Comparison of ENCODE assay signal across 9 cellular contexts in genomic region chr7:131219277-131220041, GRCh38.
DNase-seq lines count a peak whose midpoint lies in the region; TF ChIP-seq lines count a peak whose summit lies in the region.
"Had no signal": no experiment of that assay in that cellular context is flagged by ENCODE, and none has a peak within 500 bp of the region (broad histone marks: within the 10 kb centered on the region; RNA-seq: fewer than 3 reads in every experiment).

No MANE protein-coding gene starts in this region.

- H2BK120ac ChIP-seq in neuronal stem cell (ENCODE audit: low read depth, low read length) = no peak overlapping the region

- no peaks in the 10 kb centered on the region for H3K79me1 ChIP-seq in neuronal stem cell (ENCODE audit: low read depth, low read length)

- CTCF ChIA-PET in CD4-positive, alpha-beta memory T cell (lab: Charles Lee; ENCODE audit: partially characterized antibody) = no interaction called here
- CTCF ChIA-PET in mammary epithelial cell (lab: Charles Lee; ENCODE audit: low non-redundant PET) = no interaction called here

- intact Hi-C loops in esophagus squamous epithelium (cut with DNase I) (no loop called here), mammary epithelial cell (cut with micrococcal nuclease) (no loop called here)
- intact Hi-C loops in CD4-positive, alpha-beta memory T cell (cut with micrococcal nuclease) = no loop called here

- peaks cover 0 to 3% of the 10 kb centered on the region in 2 donors for H3K36me3 Mint-ChIP-seq in CD4-positive, alpha-beta memory T cell
- peaks cover 0 to 5% (median 0%) of the 10 kb centered on the region in 3 donors for H3K36me3 Mint-ChIP-seq in immature natural killer cell

- no peaks in the 10 kb centered on the region for H3K27me3 Mint-ChIP-seq in CD4-positive, alpha-beta memory T cell
- peaks cover 0 to 4% (median 0%) of the 10 kb centered on the region in 3 donors for H3K27me3 Mint-ChIP-seq in immature natural killer cell (ENCODE audit: low read depth in 3 of 3)

- H3K4me3 Mint-ChIP-seq in CD4-positive, alpha-beta memory T cell = no peak overlapping the region
- no peak overlapping the region for H3K4me3 Mint-ChIP-seq in immature natural killer cell
- H3K4me3 Mint-ChIP-seq: T-helper 1 cell treated with Interleukin-12 subunit alpha and Interleukin-12 subunit beta and Interleukin-4 antibody, amounts not matched to agents 30 μg/mL and 1 μg/mL, for 36 hours had no signal

- peak; percentile 52 for DNase-seq in G401 (ENCODE audit: low spot score)
- DNase-seq in KBM-7 = peak; percentile 60
- no peak for DNase-seq in esophagus squamous epithelium (lab: John Stamatoyannopoulos, UW)
- no peak for DNase-seq in neuronal stem cell (ENCODE audit: low spot score)
- DNase-seq in SHP77 treated with DMSO at 0.1 percent for 48 hours (lab: John Stamatoyannopoulos, UW) = no peak
- no peak for DNase-seq in CD4-positive, alpha-beta memory T cell
- no peak for DNase-seq in immature natural killer cell
- no peak for DNase-seq in mammary epithelial cell

- H3K14ac ChIP-seq in neuronal stem cell (ENCODE audit: low read length) = no peak overlapping the region

- no peak overlapping the region for H2BK15ac ChIP-seq in neuronal stem cell (ENCODE audit: low read length)

- dilution Hi-C loops in mammary epithelial cell (cut with HindIII; ENCODE audit: low sequenced_read_pairs) = no loop called here

- no peak overlapping the region for H2BK12ac ChIP-seq in neuronal stem cell (ENCODE audit: low read length)

- peak overlapping the region in 1 of 7 donors; percentile 26 for H3K27ac Mint-ChIP-seq in CD4-positive, alpha-beta memory T cell
- no peak overlapping the region for H3K27ac Mint-ChIP-seq in immature natural killer cell
- H3K27ac Mint-ChIP-seq: T-helper 1 cell treated with Interleukin-12 subunit alpha and Interleukin-12 subunit beta and Interleukin-4 antibody, amounts not matched to agents 30 μg/mL and 1 μg/mL, for 36 hours had no signal

- H3K4me1 Mint-ChIP-seq in CD4-positive, alpha-beta memory T cell = peaks cover 0 to 8% (median 3%) of the 10 kb centered on the region in 4 donors
- no peaks in the 10 kb centered on the region for H3K4me1 Mint-ChIP-seq in immature natural killer cell

- H3K4me3 ChIP-seq in esophagus squamous epithelium (no peak overlapping the region), neuronal stem cell (ENCODE audit: low read length in 2 of 2) (no peak overlapping the region), mammary epithelial cell (replicated peaks in 1 of 3; ENCODE audit: insufficient read depth in 1 of 3, low read depth in 2 of 3, low read length in 3 of 3) (no peak overlapping the region)
- H3K4me3 ChIP-seq in CD4-positive, alpha-beta memory T cell (ENCODE audit: low read length in 2 of 2) = no peak overlapping the region

- H3K27ac ChIP-seq in esophagus squamous epithelium (peak overlapping the region in 3 of 4 donors; percentile 51 to 63 (median 62)), neuronal stem cell (replicated peaks; ENCODE audit: low read length) (no peak overlapping the region), mammary epithelial cell (ENCODE audit: insufficient read depth, low read depth, low read length) (no peak overlapping the region)
- H3K27ac ChIP-seq in CD4-positive, alpha-beta memory T cell (ENCODE audit: low read depth, low read length) = no peak overlapping the region

- H3K4me1 ChIP-seq in esophagus squamous epithelium = peaks cover 0 to 10% (median 3%) of the 10 kb centered on the region in 3 donors
- peaks cover 4 to 13% of the 10 kb centered on the region in 2 donors for H3K4me1 ChIP-seq in neuronal stem cell (ENCODE audit: control insufficient read depth in 2 of 2, insufficient read depth in 1 of 2, low read depth in 1 of 2, low read length in 2 of 2)
- no peaks in the 10 kb centered on the region for H3K4me1 ChIP-seq in CD4-positive, alpha-beta memory T cell (ENCODE audit: insufficient read depth, low read length)
- no peaks in the 10 kb centered on the region for H3K4me1 ChIP-seq in mammary epithelial cell (ENCODE audit: insufficient read depth, low read length)

- POLR2A ChIA-PET in CD4-positive, alpha-beta memory T cell (lab: Charles Lee; ENCODE audit: partially characterized antibody) = no interaction called here

- H2BK5ac ChIP-seq in neuronal stem cell (ENCODE audit: low read length) = no peak overlapping the region

- no peak overlapping the region for H3K4ac ChIP-seq in neuronal stem cell (ENCODE audit: low read length)

- no peak overlapping the region for H3K18ac ChIP-seq in neuronal stem cell (ENCODE audit: low read length)

- no peak overlapping the region for H2AK5ac ChIP-seq in neuronal stem cell (ENCODE audit: low read depth, low read length)

- WGBS in esophagus squamous epithelium, 2 donors = 40 to 50% methylated on average over 8 of the region's 8 CpGs
- no CpG with 5 or more reads among the region's 8 CpGs for WGBS in neuronal stem cell (ENCODE audit: extremely low coverage in 2 of 2, insufficient read length in 2 of 2, insufficient replicate concordance in 1 of 2), 2 donors
- WGBS in mammary epithelial cell (ENCODE audit: low coverage, missing lambda C conversion rate) = 58% methylated on average over 8 of the region's 8 CpGs

- no peaks in the 10 kb centered on the region for H3K79me2 ChIP-seq in mammary epithelial cell (ENCODE audit: insufficient read depth, low read length)

- no peak for TF ChIP-seq POLR2A in esophagus squamous epithelium (IDR thresholded peaks at IDR 0.05)

- TF ChIP-seq CTCF in esophagus squamous epithelium (IDR thresholded peaks at IDR 0.05) (no peak), mammary epithelial cell (conservative IDR thresholded peaks at IDR 0.05 in 1 of 2, IDR thresholded peaks at IDR 0.05 in 1 of 2; ENCODE audit: extremely low read depth in 1 of 2, insufficient read depth in 1 of 2, low read depth in 1 of 2, low read length in 2 of 2) (no peak)

- H4K20me1 ChIP-seq in mammary epithelial cell (ENCODE audit: insufficient read depth, low read length) = no peaks in the 10 kb centered on the region

- H3K9ac ChIP-seq in neuronal stem cell (ENCODE audit: low read depth, low read length, poor library complexity) (no peak overlapping the region), mammary epithelial cell (ENCODE audit: insufficient read depth, low read length) (no peak overlapping the region)

- H3K27me3 ChIP-seq in esophagus squamous epithelium (no peaks in the 10 kb centered on the region), neuronal stem cell (ENCODE audit: control insufficient read depth in 3 of 3, insufficient read depth in 3 of 3, low read depth in 1 of 3, low read length in 3 of 3) (no peaks in the 10 kb centered on the region), mammary epithelial cell (ENCODE audit: insufficient read depth, low read length) (no peaks in the 10 kb centered on the region)
- H3K27me3 ChIP-seq in CD4-positive, alpha-beta memory T cell (ENCODE audit: insufficient read depth, low read length) = no peaks in the 10 kb centered on the region

- H3K4me2 ChIP-seq in neuronal stem cell (ENCODE audit: insufficient read depth, low read length, poor library complexity, severe bottlenecking) (no peak overlapping the region), mammary epithelial cell (ENCODE audit: insufficient read depth, low read depth, low read length) (no peak overlapping the region)

- peak overlapping the region; percentile 68 for H2AFZ ChIP-seq in neuronal stem cell (ENCODE audit: low read length)
- no peak overlapping the region for H2AFZ ChIP-seq in mammary epithelial cell (ENCODE audit: low read depth, low read length)

- H4K91ac ChIP-seq in neuronal stem cell (ENCODE audit: low read depth, low read length, poor library complexity) = no peak overlapping the region

- H3K9me3 ChIP-seq in esophagus squamous epithelium (no peaks in the 10 kb centered on the region), neuronal stem cell (replicated peaks in 1 of 2; ENCODE audit: control insufficient read depth in 2 of 2, insufficient read depth in 1 of 2, low read depth in 1 of 2, low read length in 2 of 2) (peaks cover 0 to 3% of the 10 kb centered on the region in 2 donors), mammary epithelial cell (replicated peaks; ENCODE audit: insufficient read depth, low read length) (no peaks in the 10 kb centered on the region)
- H3K9me3 ChIP-seq in CD4-positive, alpha-beta memory T cell (ENCODE audit: control insufficient read depth in 1 of 2, low read length in 2 of 2) = no peaks in the 10 kb centered on the region

- in situ Hi-C loops in G401 (cut with HindIII; ENCODE audit: low sequenced_read_pairs) (no loop called here), KBM-7 (cut with MboI; ENCODE audit: low pct_unique_long_range_greater_than_20kb, low sequenced_read_pairs) (no loop called here), mammary epithelial cell (cut with MboI; ENCODE audit: low sequenced_read_pairs in 2 of 2) (no loop called here)

- peaks cover 0 to 7% (median 1%) of the 10 kb centered on the region in 8 donors for H3K9me3 Mint-ChIP-seq in CD4-positive, alpha-beta memory T cell
- no peaks in the 10 kb centered on the region for H3K9me3 Mint-ChIP-seq in immature natural killer cell

- no TSS peak for BruUV-seq in mammary epithelial cell (replicated peaks; lab: Mats Ljungman, UMichigan)

- H4K8ac ChIP-seq in neuronal stem cell (ENCODE audit: low read depth, low read length) = no peak overlapping the region

- no peaks in the 10 kb centered on the region for H3K36me3 ChIP-seq in esophagus squamous epithelium
- no peaks in the 10 kb centered on the region for H3K36me3 ChIP-seq in neuronal stem cell (replicated peaks in 1 of 2; ENCODE audit: control insufficient read depth in 2 of 2, insufficient read depth in 2 of 2, low read length in 2 of 2)
- H3K36me3 ChIP-seq in CD4-positive, alpha-beta memory T cell (ENCODE audit: insufficient read depth, low read length) = no peaks in the 10 kb centered on the region
- no peaks in the 10 kb centered on the region for H3K36me3 ChIP-seq in mammary epithelial cell (ENCODE audit: insufficient read depth, low read length)

- H3K23ac ChIP-seq in neuronal stem cell (ENCODE audit: low read depth, low read length, poor library complexity) = no peak overlapping the region

Comparison
In these comparisons a context has a peak if more than half of its experiments do, and no peak if none do; other contexts are left out.
1. DNase-seq: peak in G401 (single experiment) and KBM-7 (single experiment); none in esophagus squamous epithelium (single experiment), neuronal stem cell (single experiment), SHP77 treated with DMSO at 0.1 percent for 48 hours (single experiment), CD4-positive, alpha-beta memory T cell (0 of 5), immature natural killer cell (0 of 3) and mammary epithelial cell (single experiment).
2. H3K27ac ChIP-seq: peak in esophagus squamous epithelium (3 of 4); none in neuronal stem cell (single experiment), CD4-positive, alpha-beta memory T cell (single experiment) and mammary epithelial cell (single experiment).